15 cellular contexts compared by ENCODE assay signal in genomic region chr22:50416996-50417395, GRCh38.
"Had no signal": no experiment of that assay in that cellular context is flagged by ENCODE, and none has a peak within 500 bp of the region (broad histone marks: within the 10 kb centered on the region; RNA-seq: fewer than 3 reads in every experiment).

No MANE protein-coding gene starts in this region.

- ATAC-seq: activated T-helper 17 cell treated with anti-CD3 and anti-CD28 coated beads, Interleukin-2, amount 50 U/mL, for 72 hours; effector memory CD8-positive, alpha-beta T cell; esophagus mucosa; mucosa of descending colon had no signal

- H3K4me1 ChIP-seq: spleen, thyroid gland had no signal

- H3K27ac ChIP-seq: thyroid gland had no signal

- H3K4me3 ChIP-seq: mucosa of descending colon, spleen, thyroid gland had no signal

- H3K9me3 ChIP-seq: mucosa of descending colon, spleen, thyroid gland had no signal

- DNase-seq: activated CD4-positive, alpha-beta T cell treated with anti-CD3 and anti-CD28 coated beads for 1 hour; activated naive CD8-positive, alpha-beta T cell treated with anti-CD3 and anti-CD28 coated beads for 36 hours; activated T-cell treated with anti-CD3 and anti-CD28 coated beads, Interleukin-2, amount 50 U/mL, for 1 hour; effector memory CD8-positive, alpha-beta T cell; hippocampal formation; mucosa of descending colon; nephron progenitor cell; retina; spleen; stimulated activated CD4-positive, alpha-beta T cell treated with anti-CD3 and anti-CD28 coated beads, Interleukin-4, amount 100 ng/mL, for 1 hour; stimulated activated naive CD4-positive, alpha-beta T cell treated with Interleukin-2 at 50 U/mL for 16 hours; T-helper 9 cell; thyroid gland had no signal

- H3K27me3 ChIP-seq: spleen, thyroid gland had no signal
